12 cellular contexts compared by ENCODE assay signal in genomic region chr11:121309688-121310087, GRCh38. TPM values are rescaled to one million over a fixed set of nuclear protein-coding genes. Genes with fewer than 3 reads are reported as not detected.
A peak's percentile ranks its signal among the peaks of the same experiment; 100 is the strongest.
DNase-seq lines count a peak whose midpoint lies in the region; ATAC-seq lines count a peak whose summit lies in the region.
"Had no signal": no experiment of that assay in that cellular context is flagged by ENCODE, and none has a peak within 500 bp of the region (broad histone marks: within the 10 kb centered on the region; RNA-seq: fewer than 3 reads in every experiment).

No MANE protein-coding gene starts in this region.

- ATAC-seq in GM21576 (IDR thresholded peaks at IDR 0.05; ENCODE audit: unreplicated experiment): peak; percentile 90
- peak; percentile 70 for ATAC-seq in HG03196 (IDR thresholded peaks at IDR 0.05; ENCODE audit: unreplicated experiment)
- peak; percentile 50 for ATAC-seq in stimulated activated naive CD8-positive, alpha-beta T cell treated with anti-CD3 and anti-CD28 coated beads, Interleukin-15, Interleukin-2, amounts not matched to agents 100 U/mL and 50 U/mL, for 24 hours
- ATAC-seq: esophagus mucosa had no signal

- peaks cover 40% of the 10 kb centered on the region for H3K4me1 Mint-ChIP-seq in activated naive CD4-positive, alpha-beta T cell treated with anti-CD3 and anti-CD28 coated beads for 36 hours (ENCODE audit: low read depth)

- no peaks in the 10 kb centered on the region for H3K27me3 Mint-ChIP-seq in activated naive CD4-positive, alpha-beta T cell treated with anti-CD3 and anti-CD28 coated beads for 36 hours (ENCODE audit: low read depth)

- peak overlapping the region; percentile 42 for H3K27ac Mint-ChIP-seq in activated naive CD4-positive, alpha-beta T cell treated with anti-CD3 and anti-CD28 coated beads for 36 hours

- DNase-seq in activated naive CD4-positive, alpha-beta T cell treated with anti-CD3 and anti-CD28 coated beads for 36 hours: no peak
- no peak for DNase-seq in activated naive CD4-positive, alpha-beta T cell treated with anti-CD3 and anti-CD28 coated beads, Interleukin-2, amount 50 U/mL, for 16 hours
- DNase-seq in stimulated activated naive CD8-positive, alpha-beta T cell treated with anti-CD3 and anti-CD28 coated beads, Interleukin-15, Interleukin-2, amounts not matched to agents 100 U/mL and 50 U/mL, for 24 hours: no peak
- DNase-seq in DMS 273 treated with DMSO at 0.1 percent for 48 hours (lab: John Stamatoyannopoulos, UW): no peak
- no peak for DNase-seq in mucosa of gallbladder (ENCODE audit: low spot score)
- DNase-seq in cerebellum (ENCODE audit: low spot score): no peak
- DNase-seq: ACHN, NCI-H187 treated with DMSO at 0.1 percent for 48 hours, nucleus accumbens had no signal

- H3K4me3 Mint-ChIP-seq in activated naive CD4-positive, alpha-beta T cell treated with anti-CD3 and anti-CD28 coated beads for 36 hours: no peak overlapping the region

- H3K9me3 Mint-ChIP-seq in activated naive CD4-positive, alpha-beta T cell treated with anti-CD3 and anti-CD28 coated beads for 36 hours: no peaks in the 10 kb centered on the region

- H3K36me3 Mint-ChIP-seq in activated naive CD4-positive, alpha-beta T cell treated with anti-CD3 and anti-CD28 coated beads for 36 hours (ENCODE audit: low read depth): peaks cover 31% of the 10 kb centered on the region

- intact Hi-C loops in activated naive CD4-positive, alpha-beta T cell treated with anti-CD3 and anti-CD28 coated beads for 36 hours (cut with micrococcal nuclease): loop anchor here (2.0 kb wide), 1 partner anchor 17 kb away; the partner anchor contains the start of gene SC5D

- CTCF ChIA-PET in activated naive CD4-positive, alpha-beta T cell treated with anti-CD3 and anti-CD28 coated beads for 36 hours (lab: Charles Lee): interaction anchor here (1.5 kb wide), 1 partner anchor 346 kb away, joined by 3 read pairs; no protein-coding TSS in a partner anchor

RNA-seq across cellular contexts. Expression of gene SC5D, which starts 17.1 kb away (rescaled TPM):
- total RNA-seq in activated naive CD4-positive, alpha-beta T cell treated with anti-CD3 and anti-CD28 coated beads for 36 hours: 10 to 100 TPM; 29.6 to 31.7 TPM
- total RNA-seq in mucosa of gallbladder (75.8 TPM), cerebellum (110 TPM)
